In the genomic region with DNA sequence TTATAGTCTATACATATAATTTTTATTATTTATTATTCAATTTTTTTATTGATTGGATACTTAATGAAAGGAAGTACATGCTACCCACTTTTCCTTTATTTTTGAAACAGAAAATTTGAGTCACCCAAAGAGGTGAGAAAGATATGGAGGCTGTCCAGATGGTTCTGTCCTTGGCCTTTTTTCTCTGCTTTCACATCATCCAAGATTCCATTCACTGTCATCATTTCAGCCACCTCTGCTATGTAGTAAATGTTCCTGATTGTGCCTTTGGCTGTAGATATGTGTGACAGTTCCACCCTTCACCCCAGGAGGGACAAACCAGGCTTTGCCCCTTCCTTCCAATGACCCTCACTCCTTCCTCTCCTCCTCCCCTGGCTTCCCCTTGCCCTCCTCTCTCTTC, we compare ENCODE assay signal across 19 cellular contexts.
"Had no signal": no experiment of that assay in that cellular context is flagged by ENCODE, and none has a peak within 500 bp of the region (broad histone marks: within the 10 kb centered on the region; RNA-seq: fewer than 3 reads in every experiment).

No MANE protein-coding gene starts in this region.

- H3K4me3 Mint-ChIP-seq: activated naive CD8-positive, alpha-beta T cell; central memory CD8-positive, alpha-beta T cell; nephron progenitor cell; WTC11 had no signal

- H3K36me3 ChIP-seq: esophagus squamous epithelium, gastroesophageal sphincter, stomach, suprapubic skin, tibial nerve, vagina had no signal

- H3K79me2 ChIP-seq: parathyroid adenoma had no signal

- H3K27ac ChIP-seq: esophagus squamous epithelium, gastroesophageal sphincter, parathyroid adenoma, stomach, suprapubic skin, tibial nerve, vagina had no signal

- H3K9me3 ChIP-seq: esophagus squamous epithelium, gastroesophageal sphincter, stomach, suprapubic skin, tibial nerve, vagina had no signal

- H3K27me3 ChIP-seq: esophagus squamous epithelium, gastroesophageal sphincter, stomach, suprapubic skin, tibial nerve, vagina had no signal

- H3K27me3 Mint-ChIP-seq: activated naive CD8-positive, alpha-beta T cell; central memory CD8-positive, alpha-beta T cell had no signal

- H3K9me3 Mint-ChIP-seq: activated T-helper 2 cell treated with anti-CD3 and anti-CD28 coated beads, Interferon-gamma antibody, Interleukin-2, Interleukin-4, amounts not matched to agents 10 μg/mL and 5 μg/mL and 100 μg/mL, durations not matched to agents 14 hours and 24 hours and 36 hours; central memory CD8-positive, alpha-beta T cell had no signal

- ATAC-seq: gastroesophageal sphincter, left ventricle myocardium superior, WTC11 had no signal

- H3K36me3 Mint-ChIP-seq: activated naive CD8-positive, alpha-beta T cell had no signal

- H2AFZ ChIP-seq: parathyroid adenoma had no signal

- H3K4me3 ChIP-seq: esophagus squamous epithelium, gastroesophageal sphincter, stomach, suprapubic skin, tibial nerve, vagina had no signal

- H3K9ac ChIP-seq: parathyroid adenoma had no signal

- H3K27ac Mint-ChIP-seq: activated naive CD8-positive, alpha-beta T cell; activated T-helper 2 cell treated with anti-CD3 and anti-CD28 coated beads, Interferon-gamma antibody, Interleukin-2, Interleukin-4, amounts not matched to agents 10 μg/mL and 5 μg/mL and 100 μg/mL, durations not matched to agents 14 hours and 24 hours and 36 hours; nephron progenitor cell; WTC11 had no signal

- DNase-seq: activated naive CD4-positive, alpha-beta T cell; activated T-cell treated with anti-CD3 and anti-CD28 coated beads, Interleukin-2, amount 50 U/mL, for 1 hour; esophagus squamous epithelium; head of caudate nucleus; hypothalamus; left ventricle myocardium superior; nephron progenitor cell; right cardiac atrium; stimulated activated CD4-positive, alpha-beta T cell treated with anti-CD3 and anti-CD28 coated beads, Interleukin-1b, Interleukin-23, amount 100 ng/mL, for 48 hours; stomach had no signal
